ENCODE assay signal across 15 cellular contexts in the genomic region with DNA sequence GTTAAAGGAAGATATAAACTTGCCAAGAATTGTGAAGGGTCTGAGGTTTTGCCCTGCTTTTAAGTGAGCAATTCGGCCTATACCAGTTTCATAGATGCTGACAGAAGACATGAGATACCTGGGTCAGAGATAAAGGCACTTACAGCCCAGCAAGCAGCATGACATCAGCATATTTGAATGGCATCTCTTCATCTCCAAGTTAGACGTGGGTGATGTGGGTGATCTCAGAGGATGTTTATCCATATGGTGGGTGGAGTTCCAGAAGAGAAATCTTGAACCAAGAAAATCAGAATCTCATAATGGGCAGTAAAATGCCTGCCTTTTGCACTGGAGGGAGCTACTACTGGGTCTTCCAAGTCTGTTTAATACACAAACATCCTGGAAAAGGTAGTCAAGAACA. TPM values are rescaled to one million over a fixed set of nuclear protein-coding genes. Genes with fewer than 3 reads are reported as not detected.
DNase-seq lines count a peak whose midpoint lies in the region; ATAC-seq, FAIRE-seq and TF ChIP-seq lines count a peak whose summit lies in the region.
"Had no signal": no experiment of that assay in that cellular context is flagged by ENCODE, and none has a peak within 500 bp of the region (broad histone marks: within the 10 kb centered on the region; RNA-seq: fewer than 3 reads in every experiment).

No MANE protein-coding gene starts in this region.

- CTCF ChIA-PET in activated naive CD4-positive, alpha-beta T cell treated with anti-CD3 and anti-CD28 coated beads, Interleukin-2, amount 10 ng/mL, durations not matched to agents 7 days and 5 days (lab: Charles Lee): no interaction called here

- H3K79me2 ChIP-seq in astrocyte (ENCODE audit: insufficient read depth, low read length) (no peaks in the 10 kb centered on the region), trophoblast cell (ENCODE audit: control insufficient read depth, insufficient read depth, low read length, poor library complexity) (no peaks in the 10 kb centered on the region)

- H3K4me3 Mint-ChIP-seq in activated naive CD4-positive, alpha-beta T cell treated with anti-CD3 and anti-CD28 coated beads, Interleukin-2, amount 10 ng/mL, durations not matched to agents 7 days and 5 days: no peak overlapping the region
- no peak overlapping the region for H3K4me3 Mint-ChIP-seq in astrocyte (ENCODE audit: unreplicated experiment)
- no peak overlapping the region for H3K4me3 Mint-ChIP-seq in stimulated activated memory B cell treated with anti-CD40 and anti-IgM and Interleukin-4, amounts not matched to agents 10 μg/mL and 1 μg/mL and 100 μg/mL, for 72 hours

- no peaks in the 10 kb centered on the region for H3K9me3 Mint-ChIP-seq in activated naive CD4-positive, alpha-beta T cell treated with anti-CD3 and anti-CD28 coated beads, Interleukin-2, amount 10 ng/mL, durations not matched to agents 7 days and 5 days
- H3K9me3 Mint-ChIP-seq in astrocyte (ENCODE audit: unreplicated experiment): peaks cover 9% of the 10 kb centered on the region
- no peaks in the 10 kb centered on the region for H3K9me3 Mint-ChIP-seq in stimulated activated memory B cell treated with anti-CD40 and anti-IgM and Interleukin-4, amounts not matched to agents 10 μg/mL and 1 μg/mL and 100 μg/mL, for 72 hours

- no peak for ATAC-seq in stimulated activated memory B cell treated with anti-CD40 and anti-IgM and Interleukin-4, amounts not matched to agents 10 μg/mL and 1 μg/mL and 100 μg/mL, for 72 hours
- ATAC-seq: activated naive CD4-positive, alpha-beta T cell treated with anti-CD3 and anti-CD28 coated beads, Interleukin-2, amount 50 U/mL, for 72 hours had no signal

- no peak for FAIRE-seq in astrocyte (lab: Jason Lieb, UNC)
- FAIRE-seq: keratinocyte had no signal

- H3K23ac ChIP-seq in trophoblast cell (ENCODE audit: low read length): no peak overlapping the region

- H2AFZ ChIP-seq in astrocyte (ENCODE audit: low read depth, low read length): no peak overlapping the region
- no peak overlapping the region for H2AFZ ChIP-seq in trophoblast cell (ENCODE audit: insufficient read depth, low read length, poor library complexity)

- H3K4me3 ChIP-seq in astrocyte (ENCODE audit: insufficient read depth, low read depth, low read length) (no peak overlapping the region), suprapubic skin (no peak overlapping the region), trophoblast cell (ENCODE audit: low read depth, low read length) (no peak overlapping the region)

- no peak overlapping the region for H2BK5ac ChIP-seq in trophoblast cell (ENCODE audit: low read depth, low read length, poor library complexity)

- no peaks in the 10 kb centered on the region for H3K9me3 ChIP-seq in astrocyte (ENCODE audit: insufficient read depth, low read depth, low read length)
- H3K9me3 ChIP-seq in suprapubic skin: no peaks in the 10 kb centered on the region
- peaks cover 2% of the 10 kb centered on the region for H3K9me3 ChIP-seq in trophoblast cell (ENCODE audit: insufficient read depth, low read depth, low read length)

- TF ChIP-seq EP300 in suprapubic skin (IDR thresholded peaks at IDR 0.05): no peak

- no peak overlapping the region for H4K12ac ChIP-seq in trophoblast cell (ENCODE audit: low read depth, low read length)

- H3K9ac ChIP-seq in astrocyte (ENCODE audit: low read length) (no peak overlapping the region), trophoblast cell (ENCODE audit: low read length) (no peak overlapping the region)

- no peak overlapping the region for H2BK12ac ChIP-seq in trophoblast cell (ENCODE audit: low read length)

- peaks cover 6% of the 10 kb centered on the region for H3K36me3 ChIP-seq in astrocyte (ENCODE audit: insufficient read depth, low read length)
- peaks cover 13% of the 10 kb centered on the region for H3K36me3 ChIP-seq in suprapubic skin
- H3K36me3 ChIP-seq in trophoblast cell (ENCODE audit: control insufficient read depth in 1 of 2, insufficient read depth in 2 of 2, low read length in 2 of 2): peaks cover 5 to 11% of the 10 kb centered on the region in 2 experiments

- H4K20me1 ChIP-seq in astrocyte (ENCODE audit: insufficient read depth, low read length): no peaks in the 10 kb centered on the region

- H3K27ac Mint-ChIP-seq in activated naive CD4-positive, alpha-beta T cell treated with anti-CD3 and anti-CD28 coated beads, Interleukin-2, amount 10 ng/mL, durations not matched to agents 7 days and 5 days: peak overlapping the region; percentile 35
- H3K27ac Mint-ChIP-seq in astrocyte (ENCODE audit: unreplicated experiment): no peak overlapping the region
- no peak overlapping the region for H3K27ac Mint-ChIP-seq in stimulated activated memory B cell treated with anti-CD40 and anti-IgM and Interleukin-4, amounts not matched to agents 10 μg/mL and 1 μg/mL and 100 μg/mL, for 72 hours

- H3K79me1 ChIP-seq in trophoblast cell (ENCODE audit: low read length): no peaks in the 10 kb centered on the region

- H4K91ac ChIP-seq in trophoblast cell (ENCODE audit: low read depth, low read length): no peak overlapping the region

- H3K4ac ChIP-seq in trophoblast cell (ENCODE audit: low read depth, low read length): no peak overlapping the region

- no peak overlapping the region for H3K14ac ChIP-seq in trophoblast cell (ENCODE audit: low read length)

- H3K27me3 ChIP-seq in astrocyte (ENCODE audit: insufficient read depth, low read length): no peaks in the 10 kb centered on the region
- H3K27me3 ChIP-seq in suprapubic skin: no peaks in the 10 kb centered on the region
- no peaks in the 10 kb centered on the region for H3K27me3 ChIP-seq in trophoblast cell (ENCODE audit: insufficient read depth, low read length)

- no peak overlapping the region for H2AK5ac ChIP-seq in trophoblast cell (ENCODE audit: low read length)

- peaks cover 42% of the 10 kb centered on the region for H3K36me3 Mint-ChIP-seq in activated naive CD4-positive, alpha-beta T cell treated with anti-CD3 and anti-CD28 coated beads, Interleukin-2, amount 10 ng/mL, durations not matched to agents 7 days and 5 days
- H3K36me3 Mint-ChIP-seq in astrocyte (ENCODE audit: low read depth, unreplicated experiment): peaks cover 11% of the 10 kb centered on the region
- peaks cover 23% of the 10 kb centered on the region for H3K36me3 Mint-ChIP-seq in stimulated activated memory B cell treated with anti-CD40 and anti-IgM and Interleukin-4, amounts not matched to agents 10 μg/mL and 1 μg/mL and 100 μg/mL, for 72 hours

- TF ChIP-seq CTCF in astrocyte (IDR thresholded peaks at IDR 0.05; ENCODE audit: insufficient read depth, low read depth, low read length) (no peak), suprapubic skin (IDR thresholded peaks at IDR 0.05) (no peak)

- no peak overlapping the region for H3K18ac ChIP-seq in trophoblast cell (ENCODE audit: low read length)

- no peak overlapping the region for H2BK120ac ChIP-seq in trophoblast cell (ENCODE audit: insufficient read depth, low read length, poor library complexity)

- 47% methylated on average over 2 of the region's 2 CpGs for WGBS in suprapubic skin
- WGBS in trophoblast cell (ENCODE audit: extremely low coverage, insufficient coverage, insufficient read length): no CpG with 5 or more reads among the region's 2 CpGs

- no peak for TF ChIP-seq POLR2A in suprapubic skin (IDR thresholded peaks at IDR 0.05)

- H3K4me1 ChIP-seq in astrocyte (ENCODE audit: insufficient read depth, low read length) (no peaks in the 10 kb centered on the region), suprapubic skin (no peaks in the 10 kb centered on the region), trophoblast cell (ENCODE audit: control insufficient read depth in 1 of 2, insufficient read depth in 2 of 2, low read length in 2 of 2) (no peaks in the 10 kb centered on the region)

- DNase-seq in activated naive CD4-positive, alpha-beta T cell treated with anti-CD3 and anti-CD28 coated beads, Interleukin-2, amount 10 ng/mL, durations not matched to agents 7 days and 5 days: no peak
- DNase-seq in activated naive CD4-positive, alpha-beta T cell (lab: John Stamatoyannopoulos, UW): no peak
- DNase-seq in astrocyte (ENCODE audit: low read depth): peak; percentile 16
- peak; percentile 32 for DNase-seq in islet precursor cell
- no peak for DNase-seq in suprapubic skin (ENCODE audit: low spot score in 2 of 2)
- DNase-seq in NCI-H1694 (lab: John Stamatoyannopoulos, UW): no peak
- DNase-seq in trophoblast cell: no peak
- DNase-seq: central memory CD4-positive, alpha-beta T cell; glutamatergic neuron; NCI-H774; substantia nigra had no signal

- H3K4me2 ChIP-seq in astrocyte (ENCODE audit: low read length) (no peak overlapping the region), trophoblast cell (ENCODE audit: low read length) (no peak overlapping the region)

- H3K4me1 Mint-ChIP-seq in activated naive CD4-positive, alpha-beta T cell treated with anti-CD3 and anti-CD28 coated beads, Interleukin-2, amount 10 ng/mL, durations not matched to agents 7 days and 5 days: peaks cover 4% of the 10 kb centered on the region
- peaks cover 2% of the 10 kb centered on the region for H3K4me1 Mint-ChIP-seq in astrocyte (ENCODE audit: low read depth, unreplicated experiment)
- no peaks in the 10 kb centered on the region for H3K4me1 Mint-ChIP-seq in stimulated activated memory B cell treated with anti-CD40 and anti-IgM and Interleukin-4, amounts not matched to agents 10 μg/mL and 1 μg/mL and 100 μg/mL, for 72 hours

- H3K27ac ChIP-seq in astrocyte (ENCODE audit: low read depth, low read length) (no peak overlapping the region), suprapubic skin (peak overlapping the region; percentile 33), trophoblast cell (ENCODE audit: low read depth, low read length) (no peak overlapping the region)
- H3K27ac ChIP-seq: RWPE1 had no signal

- H3K27me3 Mint-ChIP-seq in activated naive CD4-positive, alpha-beta T cell treated with anti-CD3 and anti-CD28 coated beads, Interleukin-2, amount 10 ng/mL, durations not matched to agents 7 days and 5 days: no peaks in the 10 kb centered on the region
- no peaks in the 10 kb centered on the region for H3K27me3 Mint-ChIP-seq in astrocyte (ENCODE audit: low read depth, unreplicated experiment)
- no peaks in the 10 kb centered on the region for H3K27me3 Mint-ChIP-seq in stimulated activated memory B cell treated with anti-CD40 and anti-IgM and Interleukin-4, amounts not matched to agents 10 μg/mL and 1 μg/mL and 100 μg/mL, for 72 hours

- H4K8ac ChIP-seq in trophoblast cell (ENCODE audit: low read depth, low read length): no peak overlapping the region

RNA-seq across cellular contexts. Expression of a gene that starts 44.7 kb away (rescaled TPM):
- total RNA-seq in astrocyte (26.5 and 29.3 TPM in 2 replicates), suprapubic skin (10 to 100 TPM; 21.3 to 43.7 (median 32.1) TPM)
- 19.7 and 22.6 TPM in 2 replicates for polyA plus RNA-seq in trophoblast cell (2013)
- polyA plus RNA-seq: keratinocyte had no signal

Comparison
In these comparisons a context has a peak if more than half of its experiments do, and no peak if none do; other contexts are left out.
1. DNase-seq: peak in astrocyte (single experiment) and islet precursor cell (single experiment); none in activated naive CD4-positive, alpha-beta T cell treated with anti-CD3 and anti-CD28 coated beads, Interleukin-2, amount 10 ng/mL, durations not matched to agents 7 days and 5 days (single experiment), activated naive CD4-positive, alpha-beta T cell (0 of 4), suprapubic skin (0 of 2), NCI-H1694 (single experiment) and trophoblast cell (0 of 2).